Comparison of ENCODE assay signal across 32 cellular contexts in the genomic region with DNA sequence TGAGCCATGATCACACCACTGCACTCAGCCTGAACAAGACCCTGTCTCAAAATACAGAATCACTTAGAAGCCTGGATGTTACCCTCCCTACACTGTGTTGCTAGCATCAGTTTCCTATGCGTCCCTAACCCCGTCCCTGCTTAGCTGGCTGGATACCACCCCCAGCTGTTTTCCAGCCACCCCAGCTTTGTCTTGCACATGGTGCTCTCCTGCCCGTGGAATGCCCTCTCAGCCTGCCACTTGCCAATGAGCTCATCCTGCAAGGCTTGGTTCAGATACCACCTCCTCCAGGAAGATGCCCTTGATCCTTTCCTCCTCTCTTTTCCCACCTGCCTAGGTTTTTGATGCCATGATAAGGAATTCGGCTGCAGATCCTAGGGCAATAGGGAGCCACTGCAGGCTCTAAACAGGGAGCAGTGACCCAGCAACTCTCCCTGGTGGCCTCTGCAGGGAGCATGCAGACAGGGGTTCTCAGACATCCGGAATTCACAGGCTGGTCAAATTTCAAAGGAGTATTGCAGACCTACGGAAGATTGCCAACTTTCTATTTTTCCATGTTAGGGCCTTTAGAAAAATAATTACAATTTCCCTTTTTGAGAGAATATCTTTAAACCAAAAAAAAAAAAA. TPM values are rescaled to one million over a fixed set of nuclear protein-coding genes. Genes with fewer than 3 reads are reported as not detected.
DNase-seq lines count a peak whose midpoint lies in the region; ATAC-seq and TF ChIP-seq lines count a peak whose summit lies in the region.
"Had no signal": no experiment of that assay in that cellular context is flagged by ENCODE, and none has a peak within 500 bp of the region (broad histone marks: within the 10 kb centered on the region; RNA-seq: fewer than 3 reads in every experiment).

No MANE protein-coding gene starts in this region.

- peak overlapping the region; percentile 70 for H3K27ac Mint-ChIP-seq in activated naive CD4-positive, alpha-beta T cell treated with anti-CD3 and anti-CD28 coated beads, Interleukin-2, amount 50 U/mL, for 24 hours
- H3K27ac Mint-ChIP-seq in endodermal cell: no peak overlapping the region
- H3K27ac Mint-ChIP-seq: activated naive CD8-positive, alpha-beta T cell treated with anti-CD3 and anti-CD28 coated beads for 36 hours; T-helper 1 cell treated with Interleukin-12 subunit alpha and Interleukin-12 subunit beta and Interleukin-4 antibody, amounts not matched to agents 30 μg/mL and 1 μg/mL, for 36 hours had no signal

- no peak overlapping the region for H3K4me3 Mint-ChIP-seq in activated naive CD4-positive, alpha-beta T cell treated with anti-CD3 and anti-CD28 coated beads, Interleukin-2, amount 50 U/mL, for 24 hours
- H3K4me3 Mint-ChIP-seq in endodermal cell: no peak overlapping the region
- H3K4me3 Mint-ChIP-seq: activated naive CD8-positive, alpha-beta T cell treated with anti-CD3 and anti-CD28 coated beads for 36 hours; naive thymus-derived CD8-positive, alpha-beta T cell; stimulated activated naive CD8-positive, alpha-beta T cell treated with anti-CD3 and anti-CD28 coated beads, Interleukin-15, amount 100 ng/mL, for 72 hours; T-helper 1 cell treated with Interleukin-12 subunit alpha and Interleukin-12 subunit beta and Interleukin-4 antibody, amounts not matched to agents 30 μg/mL and 1 μg/mL, for 36 hours had no signal

- ATAC-seq in omental fat pad (ENCODE audit: low FRiP score) (no peak), GM18867 (IDR thresholded peaks at IDR 0.05; ENCODE audit: unreplicated experiment) (no peak), GM18873 (IDR thresholded peaks at IDR 0.05; ENCODE audit: low FRiP score, unreplicated experiment) (no peak)
- ATAC-seq: GM12878; left lobe of liver; naive thymus-derived CD8-positive, alpha-beta T cell; Panc1; stimulated activated naive CD8-positive, alpha-beta T cell treated with anti-CD3 and anti-CD28 coated beads, Interleukin-15, amount 100 ng/mL, for 72 hours had no signal

- no peak for DNase-seq in activated naive CD4-positive, alpha-beta T cell treated with Interleukin-2 at 50 U/mL for 16 hours
- peak; percentile 23 for DNase-seq in endodermal cell
- DNase-seq in omental fat pad (ENCODE audit: low spot score): peak; percentile 6
- DNase-seq in uterus: peak; percentile 9 to 11
- no peak for DNase-seq in central memory CD4-positive, alpha-beta T cell
- DNase-seq: activated naive CD8-positive, alpha-beta T cell treated with anti-CD3 and anti-CD28 coated beads for 36 hours; activated T-cell treated with anti-CD3 and anti-CD28 coated beads, Interleukin-2, amount 50 U/mL, for 48 hours; C1 segment of cervical spinal cord; cerebellar nuclear complex; DND-41; effector memory CD4-positive, alpha-beta T cell; foreskin melanocyte; Kasumi-1; midbrain; naive thymus-derived CD8-positive, alpha-beta T cell; NCI-H1694 treated with DMSO at 0.1 percent for 48 hours; NCI-H526 treated with DMSO at 0.1 percent for 48 hours; occipital lobe; stimulated activated naive CD8-positive, alpha-beta T cell treated with anti-CD3 and anti-CD28 coated beads, Interleukin-15, amount 100 ng/mL, for 72 hours had no signal

- H3K9me3 Mint-ChIP-seq in activated naive CD4-positive, alpha-beta T cell treated with anti-CD3 and anti-CD28 coated beads, Interleukin-2, amount 50 U/mL, for 24 hours: no peaks in the 10 kb centered on the region
- no peaks in the 10 kb centered on the region for H3K9me3 Mint-ChIP-seq in endodermal cell
- H3K9me3 Mint-ChIP-seq: activated naive CD8-positive, alpha-beta T cell treated with anti-CD3 and anti-CD28 coated beads for 36 hours; naive thymus-derived CD8-positive, alpha-beta T cell; stimulated activated naive CD8-positive, alpha-beta T cell treated with anti-CD3 and anti-CD28 coated beads, Interleukin-15, amount 100 ng/mL, for 72 hours; T-helper 1 cell treated with Interleukin-12 subunit alpha and Interleukin-12 subunit beta and Interleukin-4 antibody, amounts not matched to agents 30 μg/mL and 1 μg/mL, for 36 hours had no signal

- H3K4me3 ChIP-seq in endodermal cell (ENCODE audit: low read length): no peak overlapping the region
- no peak overlapping the region for H3K4me3 ChIP-seq in uterus
- H3K4me3 ChIP-seq: GM12878, HAP-1, hepatocyte, tibial nerve had no signal

- peaks cover 40% of the 10 kb centered on the region for H3K27me3 ChIP-seq in endodermal cell (ENCODE audit: control insufficient read depth, insufficient read depth, low read length, poor library complexity, severe bottlenecking)
- H3K27me3 ChIP-seq in uterus: no peaks in the 10 kb centered on the region
- H3K27me3 ChIP-seq: tibial nerve had no signal

- H3K4me1 ChIP-seq in endodermal cell (ENCODE audit: control insufficient read depth, insufficient read depth, low read length) (no peaks in the 10 kb centered on the region), uterus (no peaks in the 10 kb centered on the region)
- H3K4me1 ChIP-seq: Caco-2 had no signal

- intact Hi-C loops in uterus (cut with DNase I; ENCODE audit: low total_unique reads): no loop called here

- H3K9ac ChIP-seq in endodermal cell (ENCODE audit: extremely low read depth, low read length, poor library complexity, severe bottlenecking): no peak overlapping the region

- H3K36me3 ChIP-seq in endodermal cell (ENCODE audit: control insufficient read depth, insufficient read depth, low read length) (no peaks in the 10 kb centered on the region), uterus (no peaks in the 10 kb centered on the region)
- H3K36me3 ChIP-seq: HAP-1, tibial nerve had no signal

- TF ChIP-seq CTCF in endodermal cell (conservative IDR thresholded peaks at IDR 0.05) (no peak), omental fat pad (IDR thresholded peaks at IDR 0.05) (no peak), uterus (IDR thresholded peaks at IDR 0.05) (no peak)

- H3K4me1 Mint-ChIP-seq in activated naive CD4-positive, alpha-beta T cell treated with anti-CD3 and anti-CD28 coated beads, Interleukin-2, amount 50 U/mL, for 24 hours: peaks cover 4% of the 10 kb centered on the region
- H3K4me1 Mint-ChIP-seq in endodermal cell: peaks cover 3% of the 10 kb centered on the region

- H3K27me3 Mint-ChIP-seq in activated naive CD4-positive, alpha-beta T cell treated with anti-CD3 and anti-CD28 coated beads, Interleukin-2, amount 50 U/mL, for 24 hours: peaks cover 20% of the 10 kb centered on the region
- H3K27me3 Mint-ChIP-seq in endodermal cell (ENCODE audit: insufficient read depth): peaks cover 36% of the 10 kb centered on the region

- TF ChIP-seq POLR2A in uterus (IDR thresholded peaks at IDR 0.05): no peak

- H3K27ac ChIP-seq in endodermal cell (ENCODE audit: low read depth, low read length) (no peak overlapping the region), uterus (no peak overlapping the region)
- H3K27ac ChIP-seq: hepatocyte had no signal

- no peaks in the 10 kb centered on the region for H3K9me3 ChIP-seq in endodermal cell (ENCODE audit: control insufficient read depth, low read length)
- H3K9me3 ChIP-seq in uterus: no peaks in the 10 kb centered on the region
- H3K9me3 ChIP-seq: Caco-2, HAP-1, tibial nerve had no signal

- no peaks in the 10 kb centered on the region for H3K36me3 Mint-ChIP-seq in activated naive CD4-positive, alpha-beta T cell treated with anti-CD3 and anti-CD28 coated beads, Interleukin-2, amount 50 U/mL, for 24 hours
- H3K36me3 Mint-ChIP-seq in endodermal cell (ENCODE audit: low read depth): no peaks in the 10 kb centered on the region
- H3K36me3 Mint-ChIP-seq: activated naive CD8-positive, alpha-beta T cell treated with anti-CD3 and anti-CD28 coated beads for 36 hours; naive thymus-derived CD8-positive, alpha-beta T cell had no signal

- 90 to 94% methylated on average over 5 to 6 of the region's 6 CpGs for WGBS in endodermal cell (ENCODE audit: insufficient coverage in 1 of 2, insufficient read length in 1 of 2), 2 experiments

RNA-seq across cellular contexts. Expression of a gene that starts 52.7 kb away (rescaled TPM):
- total RNA-seq in endodermal cell (not detected), omental fat pad (under 1 TPM in 2 of 4 donors, not detected in 2; 0.28 to 0.48 TPM), uterus (under 1 TPM in 1 of 4 donors, not detected in 3; 0.41 TPM)
- polyA plus RNA-seq in endodermal cell (2013, experiment 1 of 2): 15.0 TPM
- polyA plus RNA-seq in endodermal cell (2013, experiment 2 of 2): 12.3 TPM
- total RNA-seq: activated CD8-positive, alpha-beta memory T cell treated with anti-CD3 and anti-CD28 coated beads for 36 hours; activated naive CD8-positive, alpha-beta T cell treated with anti-CD3 and anti-CD28 coated beads for 36 hours; GM12878; naive thymus-derived CD8-positive, alpha-beta T cell; SK-MEL-5; tibial nerve had no signal
- polyA plus RNA-seq: naive thymus-derived CD8-positive, alpha-beta T cell had no signal

Comparison
In these comparisons a context has a peak if more than half of its experiments do, and no peak if none do; other contexts are left out.
1. DNase-seq: peak in endodermal cell (single experiment), omental fat pad (single experiment) and uterus (2 of 2); none in activated naive CD4-positive, alpha-beta T cell treated with Interleukin-2 at 50 U/mL for 16 hours (single experiment) and central memory CD4-positive, alpha-beta T cell (single experiment).